ENCODE assay signal across 20 cellular contexts in genomic region chr13:40506592-40507446, GRCh38.
DNase-seq lines count a peak whose midpoint lies in the region; ATAC-seq and TF ChIP-seq lines count a peak whose summit lies in the region.
"Had no signal": no experiment of that assay in that cellular context is flagged by ENCODE, and none has a peak within 500 bp of the region (broad histone marks: within the 10 kb centered on the region; RNA-seq: fewer than 3 reads in every experiment).

No MANE protein-coding gene starts in this region.

- CTCF ChIA-PET in CD4-positive, alpha-beta T cell (lab: Charles Lee) = no interaction called here

- H3K4me1 Mint-ChIP-seq in CD4-positive, alpha-beta T cell (ENCODE audit: low read depth) = peaks cover 72% of the 10 kb centered on the region
- H3K4me1 Mint-ChIP-seq in activated naive CD8-positive, alpha-beta T cell treated with anti-CD3 and anti-CD28 coated beads, Interleukin-2, amount 50 U/mL, for 24 hours = peaks cover 45% of the 10 kb centered on the region
- H3K4me1 Mint-ChIP-seq in osteocyte (ENCODE audit: unreplicated experiment) = peaks cover 44% of the 10 kb centered on the region

- H3K27me3 Mint-ChIP-seq in CD4-positive, alpha-beta T cell = no peaks in the 10 kb centered on the region
- no peaks in the 10 kb centered on the region for H3K27me3 Mint-ChIP-seq in activated naive CD8-positive, alpha-beta T cell treated with anti-CD3 and anti-CD28 coated beads, Interleukin-2, amount 50 U/mL, for 24 hours
- H3K27me3 Mint-ChIP-seq in osteocyte (ENCODE audit: unreplicated experiment) = no peaks in the 10 kb centered on the region

- DNase-seq in CD4-positive, alpha-beta T cell = no peak
- DNase-seq in activated naive CD8-positive, alpha-beta T cell treated with anti-CD3 and anti-CD28 coated beads, Interleukin-2, amount 50 U/mL, for 24 hours = no peak
- DNase-seq in glomerular visceral epithelial cell (ENCODE audit: extremely low spot score) (peak; percentile 56), osteocyte (ENCODE audit: extremely low spot score, unreplicated experiment) (no peak), ACHN (no peak), NCI-H2029 (lab: John Stamatoyannopoulos, UW) (no peak)
- DNase-seq: Caco-2, GOT3, Kasumi-1, MG63, NCI-H1048, NCI-H1436, NCI-H1930, NCI-H345, NCI-H524 treated with DMSO at 0.1 percent for 48 hours, PC-9, SJCRH30 had no signal

- H3K27ac Mint-ChIP-seq in CD4-positive, alpha-beta T cell = peak overlapping the region; percentile 86
- peak overlapping the region; percentile 7 for H3K27ac Mint-ChIP-seq in activated naive CD8-positive, alpha-beta T cell treated with anti-CD3 and anti-CD28 coated beads, Interleukin-2, amount 50 U/mL, for 24 hours
- H3K27ac Mint-ChIP-seq in osteocyte (ENCODE audit: unreplicated experiment) = peak overlapping the region; percentile 97

- in situ Hi-C loops in ACHN (cut with HindIII; ENCODE audit: low pct_ligation_motif_present, low pct_unique_long_range_greater_than_20kb, low sequenced_read_pairs) = no loop called here

- POLR2A ChIA-PET in CD4-positive, alpha-beta T cell (lab: Charles Lee) = interaction anchor here (0.8 to 2.8 kb wide), 4 partner anchors 12 to 320 kb away, joined by 3 to 10 read pairs (median 4); no protein-coding TSS in a partner anchor

- H3K9me3 Mint-ChIP-seq in CD4-positive, alpha-beta T cell = no peaks in the 10 kb centered on the region
- no peaks in the 10 kb centered on the region for H3K9me3 Mint-ChIP-seq in activated naive CD8-positive, alpha-beta T cell treated with anti-CD3 and anti-CD28 coated beads, Interleukin-2, amount 50 U/mL, for 24 hours
- H3K9me3 Mint-ChIP-seq in osteocyte (ENCODE audit: unreplicated experiment) = no peaks in the 10 kb centered on the region

- no peaks in the 10 kb centered on the region for H3K9me3 ChIP-seq in CD4-positive, alpha-beta T cell (ENCODE audit: control insufficient read depth, low read length)
- H3K9me3 ChIP-seq: Caco-2, MG63, SJCRH30 had no signal

- no peak for TF ChIP-seq CTCF in CD4-positive, alpha-beta T cell (IDR thresholded peaks at IDR 0.05)
- no peak for TF ChIP-seq CTCF in osteocyte (IDR thresholded peaks at IDR 0.05)

- H3K4me3 Mint-ChIP-seq in CD4-positive, alpha-beta T cell = peak overlapping the region; percentile 1
- no peak overlapping the region for H3K4me3 Mint-ChIP-seq in activated naive CD8-positive, alpha-beta T cell treated with anti-CD3 and anti-CD28 coated beads, Interleukin-2, amount 50 U/mL, for 24 hours
- no peak overlapping the region for H3K4me3 Mint-ChIP-seq in osteocyte (ENCODE audit: unreplicated experiment)

- no peak overlapping the region for H3K27ac ChIP-seq in CD4-positive, alpha-beta T cell (ENCODE audit: low read depth, low read length)
- H3K27ac ChIP-seq: C4-2B, PC-9, SJCRH30 had no signal

- ATAC-seq in CD4-positive, alpha-beta T cell (ENCODE audit: poor library complexity) = no peak
- ATAC-seq in activated naive CD8-positive, alpha-beta T cell treated with anti-CD3 and anti-CD28 coated beads, Interleukin-2, amount 50 U/mL, for 24 hours = peak; percentile 10
- ATAC-seq in HG03139 (IDR thresholded peaks at IDR 0.05; ENCODE audit: unreplicated experiment) = no peak
- ATAC-seq: HCT116 had no signal

- no peaks in the 10 kb centered on the region for H3K27me3 ChIP-seq in CD4-positive, alpha-beta T cell (ENCODE audit: control insufficient read depth, insufficient read depth, low read length)
- H3K27me3 ChIP-seq: MG63, SJCRH30 had no signal

- intact Hi-C loops in CD4-positive, alpha-beta T cell (cut with DNase I, micrococcal nuclease) = no loop called here

- no peaks in the 10 kb centered on the region for H3K36me3 Mint-ChIP-seq in CD4-positive, alpha-beta T cell (ENCODE audit: low read depth)
- peaks cover 2% of the 10 kb centered on the region for H3K36me3 Mint-ChIP-seq in activated naive CD8-positive, alpha-beta T cell treated with anti-CD3 and anti-CD28 coated beads, Interleukin-2, amount 50 U/mL, for 24 hours (ENCODE audit: low read depth)
- H3K36me3 Mint-ChIP-seq in osteocyte (ENCODE audit: unreplicated experiment) = no peaks in the 10 kb centered on the region

Comparison
In these comparisons a context has a peak if more than half of its experiments do, and no peak if none do; other contexts are left out.
1. H3K27ac Mint-ChIP-seq: peak in every context shown above with its lines; median percentile 97 in osteocyte; 86 in CD4-positive, alpha-beta T cell; 7 in activated naive CD8-positive, alpha-beta T cell treated with anti-CD3 and anti-CD28 coated beads, Interleukin-2, amount 50 U/mL, for 24 hours.